8 cellular contexts compared by ENCODE assay signal in genomic region chr7:74289660-74290589, GRCh38. TPM values are rescaled to one million over a fixed set of nuclear protein-coding genes. Genes with fewer than 3 reads are reported as not detected.
DNase-seq lines count a peak whose midpoint lies in the region; ATAC-seq and TF ChIP-seq lines count a peak whose summit lies in the region.

No MANE protein-coding gene starts in this region.

- DNase-seq in AG08396 (ENCODE audit: low spot score) (peak; percentile 74), WERI-Rb-1 (no peak), mesothelial cell of epicardium (ENCODE audit: low spot score in 2 of 2, unreplicated experiment in 2 of 2) (peak in 1 of 2 experiments; percentile 49), thyroid gland (peak; percentile 22 to 30), NCI-H1436 (lab: John Stamatoyannopoulos, UW) (no peak)
- peak; percentile 6 to 9 (median 9) for DNase-seq in effector memory CD4-positive, alpha-beta T cell

- peaks cover 20% of the 10 kb centered on the region for H3K4me1 Mint-ChIP-seq in mesothelial cell of epicardium

- no peaks in the 10 kb centered on the region for H3K9me3 ChIP-seq in WERI-Rb-1 (ENCODE audit: severe bottlenecking)
- no peaks in the 10 kb centered on the region for H3K9me3 ChIP-seq in effector memory CD4-positive, alpha-beta T cell (ENCODE audit: control insufficient read depth, low read length)
- no peaks in the 10 kb centered on the region for H3K9me3 ChIP-seq in thyroid gland

- H3K4me3 ChIP-seq in WERI-Rb-1 (ENCODE audit: low read depth, low read length) (peak overlapping the region; percentile 60), thyroid gland (replicated peaks in 1 of 3) (peak overlapping the region in 2 of 3 donors; percentile 58 to 71)
- H3K4me3 ChIP-seq in effector memory CD4-positive, alpha-beta T cell (ENCODE audit: insufficient read depth, low read depth, low read length, poor library complexity, severe bottlenecking): peak overlapping the region; percentile 68

- H3K27ac ChIP-seq in WERI-Rb-1 (no peak overlapping the region), thyroid gland (peak overlapping the region in 2 of 3 donors; percentile 66 to 70)
- H3K27ac ChIP-seq in effector memory CD4-positive, alpha-beta T cell (ENCODE audit: insufficient read depth, low read length, poor library complexity, severe bottlenecking): no peak overlapping the region

- intact Hi-C loops in thyroid gland (cut with DNase I): loop anchor here (5.0 kb wide), 1 partner anchor 33 kb away; no protein-coding TSS in a partner anchor

- 4 to 15% methylated on average over 6 to 14 of the region's 59 CpGs for WGBS in thyroid gland, 2 donors

- H3K36me3 Mint-ChIP-seq in mesothelial cell of epicardium: no peaks in the 10 kb centered on the region

- H3K9me3 Mint-ChIP-seq in mesothelial cell of epicardium: no peaks in the 10 kb centered on the region

- H3K4me3 Mint-ChIP-seq in mesothelial cell of epicardium: peak overlapping the region; percentile 66

- no peak for TF ChIP-seq POLR2A in thyroid gland (IDR thresholded peaks at IDR 0.05)

- no peak for TF ChIP-seq CTCF in WERI-Rb-1 (IDR thresholded peaks at IDR 0.05; ENCODE audit: low read depth, low read length)
- TF ChIP-seq CTCF in mesothelial cell of epicardium (IDR thresholded peaks at IDR 0.05; ENCODE audit: unreplicated experiment): no peak
- no peak for TF ChIP-seq CTCF in thyroid gland (IDR thresholded peaks at IDR 0.05)

- H3K27ac Mint-ChIP-seq in mesothelial cell of epicardium: no peak overlapping the region

- peaks cover 2% of the 10 kb centered on the region for H3K27me3 Mint-ChIP-seq in mesothelial cell of epicardium (ENCODE audit: low read depth)

- H3K4me1 ChIP-seq in effector memory CD4-positive, alpha-beta T cell (ENCODE audit: control insufficient read depth, insufficient read depth, low read length, poor library complexity, severe bottlenecking): peaks cover 23% of the 10 kb centered on the region
- peaks cover 18 to 28% of the 10 kb centered on the region in 2 donors for H3K4me1 ChIP-seq in thyroid gland

- ATAC-seq in GM21825 (IDR thresholded peaks at IDR 0.05; ENCODE audit: unreplicated experiment): peak; percentile 1
- no peak for ATAC-seq in HG02938 (IDR thresholded peaks at IDR 0.05; ENCODE audit: unreplicated experiment)

- H3K27me3 ChIP-seq in WERI-Rb-1 (ENCODE audit: insufficient read depth, low read depth, severe bottlenecking) (peaks cover 10% of the 10 kb centered on the region), thyroid gland (no peaks in the 10 kb centered on the region)
- H3K27me3 ChIP-seq in effector memory CD4-positive, alpha-beta T cell (replicated peaks; ENCODE audit: control insufficient read depth, insufficient read depth, low read length, poor library complexity, severe bottlenecking): no peaks in the 10 kb centered on the region

- H3K36me3 ChIP-seq in WERI-Rb-1: no peaks in the 10 kb centered on the region
- H3K36me3 ChIP-seq in effector memory CD4-positive, alpha-beta T cell (ENCODE audit: control insufficient read depth, insufficient read depth, low read length): no peaks in the 10 kb centered on the region
- H3K36me3 ChIP-seq in thyroid gland: no peaks in the 10 kb centered on the region

RNA-seq across cellular contexts. Expression of gene CLIP2, which starts 0.7 kb away (rescaled TPM):
- total RNA-seq in mesothelial cell of epicardium: 34.1 to 40.8 TPM (median 40.2 TPM) in 3 replicates
- 10 to 100 TPM in 1 of 4 donors, 1 to 10 TPM in 3; 4.4 to 16.5 (median 6.7) TPM for total RNA-seq in thyroid gland

RNA-seq across cellular contexts. Expression of gene RFC2, which starts 35.7 kb away (rescaled TPM):
- 25.8 to 30.0 TPM (median 25.8 TPM) in 3 replicates for total RNA-seq in mesothelial cell of epicardium
- total RNA-seq in thyroid gland: 10 to 100 TPM; 11.4 to 16.8 (median 14.0) TPM

Comparison
In these comparisons a context has a peak if more than half of its experiments do, and no peak if none do; other contexts are left out.
1. DNase-seq: peak in AG08396 (single experiment), effector memory CD4-positive, alpha-beta T cell (3 of 3) and thyroid gland (2 of 2); none in WERI-Rb-1 (single experiment) and NCI-H1436 (single experiment).
2. H3K27ac ChIP-seq: peak in thyroid gland (2 of 3); none in WERI-Rb-1 (single experiment) and effector memory CD4-positive, alpha-beta T cell (single experiment).
3. Peak in every context shown above with its lines, with median percentiles within 50 percentile points of each other: H3K4me3 ChIP-seq.